ENCODE assay signal across 8 cellular contexts in genomic region chr1:155859234-155859829, GRCh38. TPM values are rescaled to one million over a fixed set of nuclear protein-coding genes. Genes with fewer than 3 reads are reported as not detected.
DNase-seq lines count a peak whose midpoint lies in the region; ATAC-seq and FAIRE-seq lines count a peak whose summit lies in the region.

TSS of gene SYT11 (plus strand) at chr1:155859567. CDS start at chr1:155859762, 195 bp downstream.

- ATAC-seq in HG03439 (IDR thresholded peaks at IDR 0.05; ENCODE audit: unreplicated experiment): peak; percentile 57

- peak; percentile 17 for FAIRE-seq in islet of Langerhans (lab: Jason Lieb, UNC)

- peak; percentile 96 for DNase-seq in AG20443 (ENCODE audit: low spot score)
- DNase-seq in GM19238 (ENCODE audit: insufficient read length, low spot score): peak; percentile 72
- DNase-seq in NCI-H524 (lab: John Stamatoyannopoulos, UW): peak; percentile 92 to 96
- DNase-seq in activated CD4-positive, alpha-beta T cell treated with anti-CD3 and anti-CD28 coated beads for 24 hours (ENCODE audit: low read depth in 2 of 2): peak; percentile 93 to 94
- peak; percentile 98 for DNase-seq in cerebellum (ENCODE audit: low spot score)
- peak; percentile 87 to 95 for DNase-seq in stimulated activated CD4-positive, alpha-beta T cell treated with anti-CD3 and anti-CD28 coated beads, Interleukin-12 subunit alpha, Interleukin-12 subunit beta, amount 100 ng/mL, for 24 hours (ENCODE audit: low read depth in 2 of 2)

RNA-seq across cellular contexts. Expression of gene SYT11, which starts in this region (rescaled TPM):
- total RNA-seq in cerebellum: 143 TPM

Comparison
In these comparisons a context has a peak if more than half of its experiments do, and no peak if none do; other contexts are left out.
1. Peak in every context shown above with its lines: DNase-seq and ATAC-seq.